15 cellular contexts compared by ENCODE assay signal in the genomic region with DNA sequence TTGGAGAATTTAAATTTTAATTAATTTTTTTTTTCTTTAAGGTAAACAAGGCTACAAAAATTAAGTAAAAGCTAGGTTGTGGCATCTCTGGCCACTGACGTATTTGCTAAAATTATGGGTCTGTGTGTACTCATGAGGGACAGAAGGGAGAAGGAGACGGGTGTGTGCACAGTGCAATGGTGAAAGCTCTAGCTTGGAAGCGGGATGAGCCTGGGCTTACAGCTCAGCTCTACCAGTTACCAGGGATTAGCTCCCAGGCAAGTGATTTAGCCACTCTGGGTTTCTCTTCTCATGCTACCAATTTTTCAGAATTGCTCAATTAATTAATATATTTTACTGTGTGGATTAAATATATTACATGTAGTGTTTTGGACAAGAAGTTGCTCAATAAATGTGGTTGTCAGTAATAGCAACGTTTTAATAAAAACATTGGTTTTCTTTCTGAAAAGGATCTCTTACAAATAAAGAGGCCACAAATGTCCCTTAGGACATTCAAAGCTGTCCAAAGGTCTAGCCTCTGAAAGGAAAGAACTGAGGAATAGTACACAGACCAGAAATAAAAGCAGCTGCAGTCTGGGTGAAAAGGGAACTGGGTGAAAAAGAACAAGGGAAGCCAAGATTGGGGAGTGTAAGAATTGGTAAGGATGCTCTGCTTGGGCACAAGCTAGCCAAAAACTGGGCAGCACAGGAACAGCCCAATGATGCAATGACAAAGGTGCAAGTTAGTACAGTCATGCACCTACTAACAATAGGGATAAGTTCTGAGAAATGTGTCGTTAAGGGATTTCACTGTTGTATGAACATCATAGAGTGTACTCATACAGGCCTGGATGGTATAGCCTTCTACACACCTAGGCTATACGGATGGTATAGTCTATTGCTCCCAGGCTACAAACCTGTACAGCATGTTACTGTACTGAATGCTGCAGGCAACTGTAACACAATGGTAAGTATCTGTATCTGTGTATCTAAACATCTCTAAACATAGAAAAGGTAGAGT.
DNase-seq lines count a peak whose midpoint lies in the region; ATAC-seq and TF ChIP-seq lines count a peak whose summit lies in the region.
"Had no signal": no experiment of that assay in that cellular context is flagged by ENCODE, and none has a peak within 500 bp of the region (broad histone marks: within the 10 kb centered on the region; RNA-seq: fewer than 3 reads in every experiment).

No MANE protein-coding gene starts in this region.

- CTCF ChIA-PET in HEK293 (lab: Yijun Ruan, JAX) = interaction anchor here (0.7 to 0.8 kb wide), 2 partner anchors 45 to 176 kb away, joined by 3 read pairs; no protein-coding TSS in a partner anchor
- CTCF ChIA-PET in PC-3 (lab: Charles Lee) = no interaction called here

- H3K4me2 ChIP-seq in PC-3 (ENCODE audit: low read length) = no peak overlapping the region

- H3K27me3 ChIP-seq in PC-3 (ENCODE audit: low read length) (no peaks in the 10 kb centered on the region), endodermal cell (ENCODE audit: control insufficient read depth, insufficient read depth, low read length, poor library complexity, severe bottlenecking) (no peaks in the 10 kb centered on the region)

- H2AFZ ChIP-seq in PC-3 (ENCODE audit: low read length) = no peak overlapping the region

- DNase-seq in PC-3 (no peak), endodermal cell (no peak), progenitor cell of endocrine pancreas (ENCODE audit: low spot score, unreplicated experiment) (no peak), NCI-H2107 treated with DMSO at 0.1 percent for 48 hours (lab: John Stamatoyannopoulos, UW; ENCODE audit: unreplicated experiment) (no peak), caudate nucleus (lab: John Stamatoyannopoulos, UW) (no peak)
- DNase-seq: CD8-positive, alpha-beta memory T cell; DMS 273 treated with DMSO at 0.1 percent for 48 hours; H7; NCI-H1436; NCI-H2081; NCI-H226; NCI-H526; NK-92 treated with Interleukin-12 subunit alpha and Interleukin-12 subunit beta, amount 100 ng/mL, for 24 hours had no signal

- H3K9ac ChIP-seq in PC-3 (ENCODE audit: low read length) = no peak overlapping the region
- no peak overlapping the region for H3K9ac ChIP-seq in endodermal cell (ENCODE audit: extremely low read depth, low read length, poor library complexity, severe bottlenecking)

- H3K9me3 Mint-ChIP-seq in endodermal cell (no peaks in the 10 kb centered on the region), progenitor cell of endocrine pancreas (ENCODE audit: low read depth) (no peaks in the 10 kb centered on the region)
- H3K9me3 Mint-ChIP-seq: CD8-positive, alpha-beta memory T cell had no signal

- H3K36me3 ChIP-seq in HEK293 (ENCODE audit: control insufficient read depth in 2 of 2, insufficient read depth in 1 of 2, low read length in 2 of 2) (peaks cover 13 to 19% of the 10 kb centered on the region in 2 experiments), PC-3 (ENCODE audit: low read depth, low read length) (peaks cover 2% of the 10 kb centered on the region; the same call in 1 of the 2 replicates), endodermal cell (ENCODE audit: control insufficient read depth, insufficient read depth, low read length) (peaks cover 84% of the 10 kb centered on the region)

- POLR2A ChIA-PET in HEK293 (lab: Yijun Ruan, JAX) (no interaction called here), PC-3 (lab: Charles Lee; ENCODE audit: unreplicated experiment) (interaction anchor here (0.5 to 0.6 kb wide), 2 partner anchors 8 to 198 kb away, joined by 3 to 5 read pairs; no protein-coding TSS in a partner anchor)

- H3K27ac Mint-ChIP-seq in endodermal cell = peak overlapping the region; percentile 29
- H3K27ac Mint-ChIP-seq in progenitor cell of endocrine pancreas = peak overlapping the region; percentile 2

- H3K4me3 ChIP-seq in HEK293 (ENCODE audit: low read depth, low read length) = no peak overlapping the region
- H3K4me3 ChIP-seq in PC-3 (ENCODE audit: low read length) = no peak overlapping the region
- H3K4me3 ChIP-seq in endodermal cell (ENCODE audit: low read length) = no peak overlapping the region

- H4K20me1 ChIP-seq in PC-3 (ENCODE audit: low read length) = no peaks in the 10 kb centered on the region

- H3K9me3 ChIP-seq in HEK293 (ENCODE audit: control insufficient read depth, insufficient read depth, low read depth, low read length) = no peaks in the 10 kb centered on the region
- H3K9me3 ChIP-seq in PC-3 (ENCODE audit: low read length) = no peaks in the 10 kb centered on the region
- no peaks in the 10 kb centered on the region for H3K9me3 ChIP-seq in endodermal cell (ENCODE audit: control insufficient read depth, low read length)

- 0 out of 2 replicates have a peak, but pooled peaks cover under 1% of the 10 kb centered on the region for H3K79me2 ChIP-seq in PC-3 (ENCODE audit: low read length)

- H3K4me1 ChIP-seq in HEK293 (ENCODE audit: control insufficient read depth, insufficient read depth, low read length) = no peaks in the 10 kb centered on the region
- H3K4me1 ChIP-seq in PC-3 (ENCODE audit: insufficient read depth, low read length) = no peaks in the 10 kb centered on the region
- H3K4me1 ChIP-seq in endodermal cell (ENCODE audit: control insufficient read depth, insufficient read depth, low read length) = no peaks in the 10 kb centered on the region

- BruUV-seq in PC-3 (replicated peaks; lab: Mats Ljungman, UMichigan) = no TSS peak

- 92 to 100% methylated on average over 4 to 6 of the region's 6 CpGs for WGBS in endodermal cell (ENCODE audit: insufficient coverage in 1 of 2, insufficient read length in 1 of 2), 2 experiments

- ATAC-seq in PC-3 = peak; percentile 24
- no peak for ATAC-seq in GM18519 (IDR thresholded peaks at IDR 0.05; ENCODE audit: low FRiP score, unreplicated experiment)

- no peak overlapping the region for H3K4me3 Mint-ChIP-seq in endodermal cell
- no peak overlapping the region for H3K4me3 Mint-ChIP-seq in progenitor cell of endocrine pancreas (ENCODE audit: low read depth)
- H3K4me3 Mint-ChIP-seq: CD8-positive, alpha-beta memory T cell had no signal

- H3K27ac ChIP-seq in HEK293 (ENCODE audit: extremely low read depth, low read depth, low read length) (no peak overlapping the region), PC-3 (ENCODE audit: low read length) (no peak overlapping the region), endodermal cell (ENCODE audit: low read depth, low read length) (no peak overlapping the region), caudate nucleus (ENCODE audit: low read depth, low read length) (no peak overlapping the region)

- intact Hi-C loops in PC-3 (cut with micrococcal nuclease) = no loop called here

- H3K36me3 Mint-ChIP-seq in endodermal cell (ENCODE audit: low read depth) (peaks cover 67% of the 10 kb centered on the region), progenitor cell of endocrine pancreas (ENCODE audit: insufficient read depth) (peaks cover 15% of the 10 kb centered on the region)

- H3F3A ChIP-seq in PC-3 (ENCODE audit: low read length, unreplicated experiment) = no peaks in the 10 kb centered on the region

- H3K4me1 Mint-ChIP-seq in endodermal cell (peaks cover 5% of the 10 kb centered on the region), progenitor cell of endocrine pancreas (ENCODE audit: low read depth) (peaks cover 2% of the 10 kb centered on the region)

- H3K27me3 Mint-ChIP-seq in endodermal cell (ENCODE audit: insufficient read depth) (no peaks in the 10 kb centered on the region), progenitor cell of endocrine pancreas (no peaks in the 10 kb centered on the region)

- no peaks in the 10 kb centered on the region for H3K9me2 ChIP-seq in PC-3 (replicated peaks; ENCODE audit: low read length)

- no peak for TF ChIP-seq CTCF in HEK293 (tag by site-specific recombination; IDR thresholded peaks at IDR 0.05)
- no peak for TF ChIP-seq CTCF in PC-3 (conservative IDR thresholded peaks at IDR 0.05; ENCODE audit: low read depth, low read length)
- TF ChIP-seq CTCF in endodermal cell (conservative IDR thresholded peaks at IDR 0.05) = no peak
- TF ChIP-seq CTCF in progenitor cell of endocrine pancreas (IDR thresholded peaks at IDR 0.05; ENCODE audit: unreplicated experiment) = no peak

TF ChIP-seq in HEK293, 187 proteins besides CTCF, POLR2A, EP300 and RAD21:
- TF ChIP-seq, protein P1, sequence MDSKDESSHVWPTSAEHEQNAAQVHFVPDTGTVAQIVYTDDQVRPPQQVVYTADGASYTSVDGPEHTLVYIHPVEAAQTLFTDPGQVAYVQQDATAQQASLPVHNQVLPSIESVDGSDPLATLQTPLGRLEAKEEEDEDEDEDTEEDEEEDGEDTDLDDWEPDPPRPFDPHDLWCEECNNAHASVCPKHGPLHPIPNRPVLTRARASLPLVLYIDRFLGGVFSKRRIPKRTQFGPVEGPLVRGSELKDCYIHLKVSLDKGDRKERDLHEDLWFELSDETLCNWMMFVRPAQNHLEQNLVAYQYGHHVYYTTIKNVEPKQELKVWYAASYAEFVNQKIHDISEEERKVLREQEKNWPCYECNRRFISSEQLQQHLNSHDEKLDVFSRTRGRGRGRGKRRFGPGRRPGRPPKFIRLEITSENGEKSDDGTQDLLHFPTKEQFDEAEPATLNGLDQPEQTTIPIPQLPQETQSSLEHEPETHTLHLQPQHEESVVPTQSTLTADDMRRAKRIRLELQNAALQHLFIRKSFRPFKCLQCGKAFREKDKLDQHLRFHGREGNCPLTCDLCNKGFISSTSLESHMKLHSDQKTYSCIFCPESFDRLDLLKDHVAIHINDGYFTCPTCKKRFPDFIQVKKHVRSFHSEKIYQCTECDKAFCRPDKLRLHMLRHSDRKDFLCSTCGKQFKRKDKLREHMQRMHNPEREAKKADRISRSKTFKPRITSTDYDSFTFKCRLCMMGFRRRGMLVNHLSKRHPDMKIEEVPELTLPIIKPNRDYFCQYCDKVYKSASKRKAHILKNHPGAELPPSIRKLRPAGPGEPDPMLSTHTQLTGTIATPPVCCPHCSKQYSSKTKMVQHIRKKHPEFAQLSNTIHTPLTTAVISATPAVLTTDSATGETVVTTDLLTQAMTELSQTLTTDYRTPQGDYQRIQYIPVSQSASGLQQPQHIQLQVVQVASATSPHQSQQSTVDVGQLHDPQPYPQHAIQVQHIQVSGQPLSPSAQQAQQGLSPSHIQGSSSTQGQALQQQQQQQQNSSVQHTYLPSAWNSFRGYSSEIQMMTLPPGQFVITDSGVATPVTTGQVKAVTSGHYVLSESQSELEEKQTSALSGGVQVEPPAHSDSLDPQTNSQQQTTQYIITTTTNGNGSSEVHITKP (tag by site-specific recombination; IDR thresholded peaks at IDR 0.05) = peak; percentile 67
- TF ChIP-seq GLI2 (tag by site-specific recombination; IDR thresholded peaks at IDR 0.05; ENCODE audit: borderline replicate concordance, low read depth) = no peak
TF ChIP-seq in HEK293: peak in this region for 1.
